In the genomic region with DNA sequence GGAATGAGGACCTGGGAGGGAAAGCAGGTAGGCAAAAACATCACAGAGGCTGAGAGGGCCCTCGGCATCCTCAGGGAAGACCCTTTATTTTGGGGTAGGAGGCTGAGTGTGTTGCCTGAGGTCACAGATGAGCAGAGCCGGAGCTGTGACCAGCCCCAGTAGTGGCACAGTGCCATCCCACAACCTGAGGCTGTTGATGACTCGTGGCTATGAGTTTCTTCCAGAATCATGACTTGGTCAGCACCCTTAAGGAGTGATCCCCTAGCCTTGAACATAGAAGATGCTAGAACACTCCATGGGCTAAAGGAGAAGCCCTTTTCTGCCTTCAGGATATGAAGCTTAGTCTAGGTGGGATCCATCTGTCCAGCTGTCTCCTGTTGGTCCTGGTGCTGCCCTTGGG, we compare ENCODE assay signal across 19 cellular contexts. TPM values are rescaled to one million over a fixed set of nuclear protein-coding genes. Genes with fewer than 3 reads are reported as not detected.
A peak's percentile ranks its signal among the peaks of the same experiment; 100 is the strongest.
DNase-seq lines count a peak whose midpoint lies in the region; ATAC-seq, FAIRE-seq and TF ChIP-seq lines count a peak whose summit lies in the region.
"Had no signal": no experiment of that assay in that cellular context is flagged by ENCODE, and none has a peak within 500 bp of the region (broad histone marks: within the 10 kb centered on the region; RNA-seq: fewer than 3 reads in every experiment).

No MANE protein-coding gene starts in this region.

- peaks cover 44% of the 10 kb centered on the region for H3K36me3 Mint-ChIP-seq in activated naive CD8-positive, alpha-beta T cell treated with anti-CD3 and anti-CD28 coated beads, Interleukin-2, amount 50 U/mL, for 24 hours (ENCODE audit: low read depth)

- H3K9me3 ChIP-seq in mesenchymal stem cell (ENCODE audit: control insufficient read depth, low read length) = no peaks in the 10 kb centered on the region
- H3K9me3 ChIP-seq: upper lobe of left lung had no signal

- no peak for ATAC-seq in GM18861 (IDR thresholded peaks at IDR 0.05; ENCODE audit: unreplicated experiment)
- ATAC-seq in activated naive CD8-positive, alpha-beta T cell treated with anti-CD3 and anti-CD28 coated beads, Interleukin-2, amount 50 U/mL, for 24 hours = no peak
- ATAC-seq: CD8-positive, alpha-beta T cell; sciatic nerve; stimulated activated memory B cell treated with anti-CD40 and anti-IgM and Interleukin-4, amounts not matched to agents 10 μg/mL and 1 μg/mL and 100 μg/mL, for 72 hours had no signal

- no peak overlapping the region for H2BK12ac ChIP-seq in mesenchymal stem cell (ENCODE audit: low read length in 2 of 2)

- H2BK5ac ChIP-seq in mesenchymal stem cell (ENCODE audit: low read depth, low read length, poor library complexity, severe bottlenecking) = no peak overlapping the region

- peak; percentile 66 for DNase-seq in ELR (ENCODE audit: low read depth)
- peak; percentile 69 for DNase-seq in LHCN-M2 (ENCODE audit: low read depth)
- DNase-seq in bronchial epithelial cell (ENCODE audit: low read depth) = peak; percentile 55
- peak; percentile 24 for DNase-seq in mesenchymal stem cell
- DNase-seq in activated naive CD8-positive, alpha-beta T cell treated with anti-CD3 and anti-CD28 coated beads, Interleukin-2, amount 50 U/mL, for 24 hours = no peak
- DNase-seq in HPDE6-E6E7 (ENCODE audit: extremely low spot score) = no peak
- DNase-seq: activated T-cell treated with anti-CD3 and anti-CD28 coated beads, Interleukin-2, amount 50 U/mL, for 4 hours; CD8-positive, alpha-beta T cell; foreskin melanocyte; KBM-7; NCI-H1694; NCI-H510A; upper lobe of left lung had no signal

- H3K27ac ChIP-seq in mesenchymal stem cell (ENCODE audit: low read length, poor library complexity, severe bottlenecking) = no peak overlapping the region
- H3K27ac ChIP-seq: upper lobe of left lung had no signal

- no peak overlapping the region for H4K8ac ChIP-seq in mesenchymal stem cell (ENCODE audit: low read length)

- no peak overlapping the region for H2AFZ ChIP-seq in mesenchymal stem cell (ENCODE audit: low read depth, low read length)

- H3K4me3 ChIP-seq in bronchial epithelial cell (ENCODE audit: low read depth, low read length) (no peak overlapping the region), mesenchymal stem cell (ENCODE audit: insufficient read depth in 1 of 2, low read depth in 1 of 2, low read length in 2 of 2) (no peak overlapping the region)
- H3K4me3 ChIP-seq: upper lobe of left lung had no signal

- no peak overlapping the region for H4K91ac ChIP-seq in mesenchymal stem cell (ENCODE audit: low read length)

- H2AK5ac ChIP-seq in mesenchymal stem cell (ENCODE audit: low read length, severe bottlenecking) = no peak overlapping the region

- H3K18ac ChIP-seq in mesenchymal stem cell (ENCODE audit: low read depth in 1 of 2, low read length in 2 of 2) = no peak overlapping the region

- H3K14ac ChIP-seq in mesenchymal stem cell (ENCODE audit: low read length in 2 of 2) = no peak overlapping the region

- peaks cover 8% of the 10 kb centered on the region for H3K36me3 ChIP-seq in bronchial epithelial cell (ENCODE audit: control insufficient read depth, insufficient read depth, low read length)
- H3K36me3 ChIP-seq in mesenchymal stem cell (ENCODE audit: control insufficient read depth in 1 of 2, insufficient read depth in 2 of 2, low read depth in 1 of 2, low read length in 2 of 2) = peaks cover 37 to 75% of the 10 kb centered on the region in 2 experiments

- TF ChIP-seq CTCF in bronchial epithelial cell (IDR thresholded peaks at IDR 0.05; ENCODE audit: insufficient read depth, low read length, severe bottlenecking) = no peak

- H3K4me1 Mint-ChIP-seq in activated naive CD8-positive, alpha-beta T cell treated with anti-CD3 and anti-CD28 coated beads, Interleukin-2, amount 50 U/mL, for 24 hours = peaks cover 14% of the 10 kb centered on the region

- H3K9ac ChIP-seq in mesenchymal stem cell (ENCODE audit: low read length) = no peak overlapping the region

- peaks cover 13% of the 10 kb centered on the region for H3K27me3 Mint-ChIP-seq in activated naive CD8-positive, alpha-beta T cell treated with anti-CD3 and anti-CD28 coated beads, Interleukin-2, amount 50 U/mL, for 24 hours
- H3K27me3 Mint-ChIP-seq: stimulated activated memory B cell treated with anti-CD40 and anti-IgM and Interleukin-4, amounts not matched to agents 10 μg/mL and 1 μg/mL and 100 μg/mL, for 72 hours had no signal

- H3K27me3 ChIP-seq in bronchial epithelial cell (ENCODE audit: control insufficient read depth, insufficient read depth, low read length) (no peaks in the 10 kb centered on the region), mesenchymal stem cell (ENCODE audit: control insufficient read depth in 1 of 2, insufficient read depth in 1 of 2, low read length in 2 of 2) (no peaks in the 10 kb centered on the region)
- H3K27me3 ChIP-seq: upper lobe of left lung had no signal

- H3K23ac ChIP-seq in mesenchymal stem cell (ENCODE audit: low read length in 2 of 2) = no peak overlapping the region

- H2BK15ac ChIP-seq in mesenchymal stem cell (ENCODE audit: low read depth, poor library complexity, severe bottlenecking) = no peak overlapping the region

- H3K4me3 Mint-ChIP-seq in activated naive CD8-positive, alpha-beta T cell treated with anti-CD3 and anti-CD28 coated beads, Interleukin-2, amount 50 U/mL, for 24 hours = no peak overlapping the region
- H3K4me3 Mint-ChIP-seq: activated T-cell treated with anti-CD3 and anti-CD28 coated beads, Interleukin-2, amount 50 U/mL, for 4 hours; CD8-positive, alpha-beta T cell; stimulated activated memory B cell treated with anti-CD40 and anti-IgM and Interleukin-4, amounts not matched to agents 10 μg/mL and 1 μg/mL and 100 μg/mL, for 72 hours had no signal

- H3K9me3 Mint-ChIP-seq in activated naive CD8-positive, alpha-beta T cell treated with anti-CD3 and anti-CD28 coated beads, Interleukin-2, amount 50 U/mL, for 24 hours = no peaks in the 10 kb centered on the region
- H3K9me3 Mint-ChIP-seq: activated T-cell treated with anti-CD3 and anti-CD28 coated beads, Interleukin-2, amount 50 U/mL, for 4 hours; CD8-positive, alpha-beta T cell; stimulated activated memory B cell treated with anti-CD40 and anti-IgM and Interleukin-4, amounts not matched to agents 10 μg/mL and 1 μg/mL and 100 μg/mL, for 72 hours had no signal

- 74% methylated on average over 3 of the region's 3 CpGs for WGBS in mesenchymal stem cell

- no peaks in the 10 kb centered on the region for H3K79me1 ChIP-seq in mesenchymal stem cell (replicated peaks; ENCODE audit: low read length, poor library complexity, severe bottlenecking)

- no peak overlapping the region for H3K4ac ChIP-seq in mesenchymal stem cell (ENCODE audit: low read depth in 1 of 2, low read length in 2 of 2)

- H2BK120ac ChIP-seq in mesenchymal stem cell (ENCODE audit: low read depth, low read length) = no peak overlapping the region

- no peak overlapping the region for H3K27ac Mint-ChIP-seq in activated naive CD8-positive, alpha-beta T cell treated with anti-CD3 and anti-CD28 coated beads, Interleukin-2, amount 50 U/mL, for 24 hours
- H3K27ac Mint-ChIP-seq: CD8-positive, alpha-beta T cell; stimulated activated memory B cell treated with anti-CD40 and anti-IgM and Interleukin-4, amounts not matched to agents 10 μg/mL and 1 μg/mL and 100 μg/mL, for 72 hours had no signal

- H3K4me1 ChIP-seq in mesenchymal stem cell (ENCODE audit: control insufficient read depth, insufficient read depth, low read depth, low read length) = no peaks in the 10 kb centered on the region
- H3K4me1 ChIP-seq: upper lobe of left lung had no signal

- FAIRE-seq in bronchial epithelial cell (lab: Jason Lieb, UNC) = no peak

- no peak overlapping the region for H3K4me2 ChIP-seq in mesenchymal stem cell (ENCODE audit: low read length, poor library complexity, severe bottlenecking)

RNA-seq across cellular contexts. Expression of a gene that starts 19.5 kb away (rescaled TPM):
- total RNA-seq in LHCN-M2 (2014; rRNA removed) = not detected in 2 replicates
- polyA plus RNA-seq in LHCN-M2 (2012) = 0.22 TPM
- total RNA-seq in bronchial epithelial cell = not detected in 2 replicates
- not detected for polyA plus RNA-seq in mesenchymal stem cell (2013, experiment 1 of 2)
- not detected for polyA plus RNA-seq in mesenchymal stem cell (2013, experiment 2 of 2)
- total RNA-seq: dermis microvascular lymphatic vessel endothelial cell had no signal

RNA-seq across cellular contexts. Expression of a gene that starts 37.4 kb away (rescaled TPM):
- not detected in 2 replicates for total RNA-seq in LHCN-M2 (2014; rRNA removed)
- not detected for polyA plus RNA-seq in LHCN-M2 (2012)
- total RNA-seq in bronchial epithelial cell = not detected in 2 replicates
- not detected for polyA plus RNA-seq in mesenchymal stem cell (2013, experiment 1 of 2)
- not detected for polyA plus RNA-seq in mesenchymal stem cell (2013, experiment 2 of 2)
- total RNA-seq: activated T-cell treated with anti-CD3 and anti-CD28 coated beads, Interleukin-2, amount 50 U/mL, for 4 hours; dermis microvascular lymphatic vessel endothelial cell; G401; mesenteric fat pad had no signal

Comparison
In these comparisons a context has a peak if more than half of its experiments do, and no peak if none do; other contexts are left out.
1. DNase-seq: peak in ELR (single experiment), LHCN-M2 (single experiment), bronchial epithelial cell (single experiment) and mesenchymal stem cell (single experiment); none in activated naive CD8-positive, alpha-beta T cell treated with anti-CD3 and anti-CD28 coated beads, Interleukin-2, amount 50 U/mL, for 24 hours (single experiment) and HPDE6-E6E7 (single experiment).